Comparison of ENCODE assay signal across 24 cellular contexts in the genomic region with DNA sequence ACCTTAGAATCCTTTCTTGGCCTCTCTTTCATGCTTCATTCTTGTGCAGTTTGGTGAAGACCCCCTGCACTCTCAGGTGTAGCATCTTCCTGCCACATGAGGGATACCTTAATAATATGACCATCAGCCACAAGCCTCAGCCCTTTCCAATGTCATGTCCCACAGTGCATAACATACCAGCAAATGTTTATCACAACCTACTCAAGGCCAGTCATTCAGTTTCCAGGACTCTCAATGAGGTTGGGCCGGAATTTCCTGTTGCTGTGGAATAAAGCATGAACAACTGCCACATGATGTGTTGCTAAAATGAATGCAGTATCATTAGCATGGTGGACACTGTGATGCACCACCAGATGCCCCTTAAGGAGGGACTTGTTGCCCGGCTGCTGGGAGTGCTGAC.
"Had no signal": no experiment of that assay in that cellular context is flagged by ENCODE, and none has a peak within 500 bp of the region (broad histone marks: within the 10 kb centered on the region; RNA-seq: fewer than 3 reads in every experiment).

No MANE protein-coding gene starts in this region.

- ATAC-seq: activated CD8-positive, alpha-beta T cell treated with anti-CD3 and anti-CD28 coated beads, Interleukin-2, amount 10 ng/mL, durations not matched to agents 7 days and 5 days; lower lobe of right lung; right cardiac atrium; stimulated activated effector memory CD8-positive, alpha-beta T cell treated with anti-CD3 and anti-CD28 coated beads, Interleukin-12 subunit alpha, Interleukin-12 subunit beta, amount 100 ng/mL, for 72 hours had no signal

- H3K4me3 ChIP-seq: colonic mucosa, esophagus muscularis mucosa, hepatocyte, lower lobe of right lung, prostate gland, skin epidermis, stomach, testis, upper lobe of left lung had no signal

- H3K79me2 ChIP-seq: hepatocyte had no signal

- H3K36me3 ChIP-seq: colonic mucosa, lower lobe of right lung, prostate gland, stomach, upper lobe of left lung had no signal

- H3K4me2 ChIP-seq: hepatocyte had no signal

- H3K27me3 ChIP-seq: colonic mucosa, esophagus muscularis mucosa, hepatocyte, stomach, testis, upper lobe of left lung had no signal

- H3K27me3 Mint-ChIP-seq: brain had no signal

- H3K36me3 Mint-ChIP-seq: naive B cell; stimulated activated effector memory CD8-positive, alpha-beta T cell treated with anti-CD3 and anti-CD28 coated beads, Interleukin-12 subunit alpha, Interleukin-12 subunit beta, amount 100 ng/mL, for 72 hours had no signal

- H3K9me3 Mint-ChIP-seq: activated CD4-positive, alpha-beta T cell treated with anti-CD3 and anti-CD28 coated beads, Interleukin-2, amount 10 ng/mL, durations not matched to agents 24 days and 14 days; activated naive CD4-positive, alpha-beta T cell treated with anti-CD3 and anti-CD28 coated beads for 36 hours; activated T-cell treated with anti-CD3 and anti-CD28 coated beads, Interleukin-2, amount 50 U/mL, for 24 hours; activated T-helper 2 cell treated with anti-CD3 and anti-CD28 coated beads, Interferon-gamma antibody, Interleukin-2, Interleukin-4, amounts not matched to agents 10 μg/mL and 5 μg/mL and 100 μg/mL, durations not matched to agents 14 hours and 24 hours and 36 hours; brain; central memory CD8-positive, alpha-beta T cell; naive B cell; neural crest cell; stimulated activated effector memory CD8-positive, alpha-beta T cell treated with anti-CD3 and anti-CD28 coated beads, Interleukin-12 subunit alpha, Interleukin-12 subunit beta, amount 100 ng/mL, for 72 hours had no signal

- H3K27ac Mint-ChIP-seq: activated CD4-positive, alpha-beta T cell treated with anti-CD3 and anti-CD28 coated beads, Interleukin-2, amount 10 ng/mL, durations not matched to agents 24 days and 14 days; activated CD8-positive, alpha-beta T cell treated with anti-CD3 and anti-CD28 coated beads, Interleukin-2, amount 10 ng/mL, durations not matched to agents 7 days and 5 days; activated naive CD4-positive, alpha-beta T cell treated with anti-CD3 and anti-CD28 coated beads for 36 hours; activated T-cell treated with anti-CD3 and anti-CD28 coated beads, Interleukin-2, amount 50 U/mL, for 24 hours; activated T-helper 2 cell treated with anti-CD3 and anti-CD28 coated beads, Interferon-gamma antibody, Interleukin-2, Interleukin-4, amounts not matched to agents 10 μg/mL and 5 μg/mL and 100 μg/mL, durations not matched to agents 14 hours and 24 hours and 36 hours; brain; stimulated activated effector memory CD8-positive, alpha-beta T cell treated with anti-CD3 and anti-CD28 coated beads, Interleukin-12 subunit alpha, Interleukin-12 subunit beta, amount 100 ng/mL, for 72 hours had no signal

- DNase-seq: activated CD4-positive, alpha-beta T cell treated with anti-CD3 and anti-CD28 coated beads, Interleukin-2, amount 10 ng/mL, durations not matched to agents 24 days and 14 days; activated CD8-positive, alpha-beta T cell treated with anti-CD3 and anti-CD28 coated beads, Interleukin-2, amount 10 ng/mL, durations not matched to agents 7 days and 5 days; activated naive CD4-positive, alpha-beta T cell treated with anti-CD3 and anti-CD28 coated beads for 36 hours; activated T-cell treated with anti-CD3 and anti-CD28 coated beads, Interleukin-2, amount 50 U/mL, for 24 hours; colonic mucosa; lower lobe of right lung; midbrain; naive B cell; right cardiac atrium; stimulated activated CD4-positive, alpha-beta T cell treated with anti-CD3 and anti-CD28 coated beads, Interleukin-4, amount 100 ng/mL, for 24 hours; stomach; T-helper 1 cell; T-helper 9 cell; testis; upper lobe of left lung had no signal

- H3K27ac ChIP-seq: colonic mucosa, esophagus muscularis mucosa, hepatocyte, lower lobe of right lung, prostate gland, stomach, testis, upper lobe of left lung had no signal

- H3K4me3 Mint-ChIP-seq: activated CD4-positive, alpha-beta T cell treated with anti-CD3 and anti-CD28 coated beads, Interleukin-2, amount 10 ng/mL, durations not matched to agents 24 days and 14 days; activated CD8-positive, alpha-beta T cell treated with anti-CD3 and anti-CD28 coated beads, Interleukin-2, amount 10 ng/mL, durations not matched to agents 7 days and 5 days; activated naive CD4-positive, alpha-beta T cell treated with anti-CD3 and anti-CD28 coated beads for 36 hours; activated T-cell treated with anti-CD3 and anti-CD28 coated beads, Interleukin-2, amount 50 U/mL, for 24 hours; brain; central memory CD8-positive, alpha-beta T cell; neural crest cell; stimulated activated effector memory CD8-positive, alpha-beta T cell treated with anti-CD3 and anti-CD28 coated beads, Interleukin-12 subunit alpha, Interleukin-12 subunit beta, amount 100 ng/mL, for 72 hours had no signal

- H3K4me1 ChIP-seq: colonic mucosa, prostate gland, testis had no signal

- H3K9me3 ChIP-seq: colonic mucosa, esophagus muscularis mucosa, lower lobe of right lung, prostate gland, stomach, testis, upper lobe of left lung had no signal

- H2AFZ ChIP-seq: hepatocyte had no signal
